ENCODE assay signal across 25 cellular contexts in genomic region chr3:11138371-11138770, GRCh38. TPM values are rescaled to one million over a fixed set of nuclear protein-coding genes. Genes with fewer than 3 reads are reported as not detected.
"Had no signal": no experiment of that assay in that cellular context is flagged by ENCODE, and none has a peak within 500 bp of the region (broad histone marks: within the 10 kb centered on the region; RNA-seq: fewer than 3 reads in every experiment).

No MANE protein-coding gene starts in this region.

- H3K4me2 ChIP-seq: hepatocyte had no signal

- H2AFZ ChIP-seq: hepatocyte had no signal

- H3K27me3 ChIP-seq: brain microvascular endothelial cell, hepatocyte, pancreas, right atrium auricular region, thyroid gland had no signal

- H3K36me3 Mint-ChIP-seq: activated naive CD4-positive, alpha-beta T cell treated with anti-CD3 and anti-CD28 coated beads, Interleukin-2, amount 50 U/mL, for 72 hours; mesothelial cell of epicardium; naive thymus-derived CD8-positive, alpha-beta T cell had no signal

- H3K4me3 Mint-ChIP-seq: activated CD4-positive, alpha-beta T cell treated with anti-CD3 and anti-CD28 coated beads, Interleukin-2, amount 10 ng/mL, durations not matched to agents 7 days and 5 days; mesothelial cell of epicardium; naive thymus-derived CD8-positive, alpha-beta T cell had no signal

- H3K27ac Mint-ChIP-seq: activated CD4-positive, alpha-beta T cell treated with anti-CD3 and anti-CD28 coated beads, Interleukin-2, amount 10 ng/mL, durations not matched to agents 7 days and 5 days; activated naive CD4-positive, alpha-beta T cell treated with anti-CD3 and anti-CD28 coated beads, Interleukin-2, amount 50 U/mL, for 72 hours; mesothelial cell of epicardium; naive thymus-derived CD8-positive, alpha-beta T cell had no signal

- ATAC-seq: activated naive CD4-positive, alpha-beta T cell treated with anti-CD3 and anti-CD28 coated beads, Interleukin-2, amount 50 U/mL, for 72 hours; esophagus mucosa; naive thymus-derived CD8-positive, alpha-beta T cell; pancreas; psoas muscle; stimulated activated naive CD8-positive, alpha-beta T cell treated with anti-CD3 and anti-CD28 coated beads, Interleukin-15, Interleukin-2, amounts not matched to agents 100 U/mL and 50 U/mL, for 24 hours had no signal

- H3K27ac ChIP-seq: hepatocyte, left ventricle myocardium inferior, pancreas, psoas muscle, thyroid gland, WERI-Rb-1 had no signal

- DNase-seq: activated CD4-positive, alpha-beta T cell treated with anti-CD3 and anti-CD28 coated beads, Interleukin-2, amount 10 ng/mL, durations not matched to agents 7 days and 5 days; activated CD4-positive, CD25-positive, alpha-beta regulatory T cell treated with anti-CD3 and anti-CD28 coated beads, Interleukin-2, amount 50 U/mL, for 72 hours; activated gamma-delta T cell treated with Interleukin-2 at 50 U/mL for 16 hours; activated T-cell treated with anti-CD3 and anti-CD28 coated beads, Interleukin-2, amount 50 U/mL, for 1 hour; aorta; brain microvascular endothelial cell; caudate nucleus; dermis blood vessel endothelial cell; effector memory CD4-positive, alpha-beta T cell; foreskin fibroblast; left ventricle myocardium inferior; naive thymus-derived CD8-positive, alpha-beta T cell; pancreas; psoas muscle; stimulated activated CD4-positive, alpha-beta T cell treated with anti-CD3 and anti-CD28 coated beads, Interleukin-4, amount 100 ng/mL, for 24 hours; stimulated activated naive CD8-positive, alpha-beta T cell treated with anti-CD3 and anti-CD28 coated beads, Interleukin-15, Interleukin-2, amounts not matched to agents 100 U/mL and 50 U/mL, for 24 hours; substantia nigra; T-helper 1 cell; thyroid gland; WERI-Rb-1 had no signal

- H3K4me1 ChIP-seq: pancreas, psoas muscle, thyroid gland had no signal

- H3K4me3 ChIP-seq: hepatocyte, left ventricle myocardium inferior, pancreas, psoas muscle, right atrium auricular region, thyroid gland had no signal

- H3K9me3 ChIP-seq: left ventricle myocardium inferior, pancreas, psoas muscle, right atrium auricular region, thyroid gland had no signal

- H3K79me2 ChIP-seq: hepatocyte had no signal

- H3K9me3 Mint-ChIP-seq: activated naive CD4-positive, alpha-beta T cell treated with anti-CD3 and anti-CD28 coated beads, Interleukin-2, amount 50 U/mL, for 72 hours had no signal

- H3K36me3 ChIP-seq: brain microvascular endothelial cell, left ventricle myocardium inferior, pancreas, right atrium auricular region, thyroid gland, WERI-Rb-1 had no signal

- H3K4me1 Mint-ChIP-seq: mesothelial cell of epicardium had no signal

RNA-seq across cellular contexts. Expression of gene HRH1, which starts 15.9 kb away (rescaled TPM):
- total RNA-seq: naive thymus-derived CD8-positive, alpha-beta T cell had no signal
- polyA plus RNA-seq: naive thymus-derived CD8-positive, alpha-beta T cell had no signal
